ENCODE assay signal across 8 cellular contexts in genomic region chr7:48085433-48085791, GRCh38. TPM values are rescaled to one million over a fixed set of nuclear protein-coding genes. Genes with fewer than 3 reads are reported as not detected.
DNase-seq lines count a peak whose midpoint lies in the region; ATAC-seq lines count a peak whose summit lies in the region.

No MANE protein-coding gene starts in this region.

- H3K4me1 ChIP-seq in SJSA1 (replicated peaks) = peaks cover 78% of the 10 kb centered on the region
- H3K4me1 ChIP-seq in iPS-20b (ENCODE audit: insufficient read depth, low read length) = peaks cover 21% of the 10 kb centered on the region

- DNase-seq in A172 (ENCODE audit: low spot score) (peak; percentile 37), SJSA1 (ENCODE audit: low read depth in 1 of 2, low spot score in 2 of 2) (no peak), NCI-H1417 treated with DMSO at 0.1 percent for 48 hours (lab: John Stamatoyannopoulos, UW) (no peak), occipital lobe (lab: John Stamatoyannopoulos, UW) (no peak)

- peaks cover 14% of the 10 kb centered on the region for H3K36me3 ChIP-seq in SJSA1
- no peaks in the 10 kb centered on the region for H3K36me3 ChIP-seq in iPS-20b (ENCODE audit: insufficient read depth, low read depth, low read length)

- H3K9me3 ChIP-seq in SJSA1 (replicated peaks) (peaks cover 3% of the 10 kb centered on the region), iPS-20b (ENCODE audit: insufficient read depth, low read depth, low read length) (no peaks in the 10 kb centered on the region)

- H3K27me3 ChIP-seq in SJSA1 (replicated peaks) (no peaks in the 10 kb centered on the region), iPS-20b (ENCODE audit: insufficient read depth, low read length) (peaks cover 6% of the 10 kb centered on the region; the same call in 1 of the 2 replicates)

- ATAC-seq in GM21528 (IDR thresholded peaks at IDR 0.05; ENCODE audit: low FRiP score, unreplicated experiment) (peak; percentile 14), HG03039 (IDR thresholded peaks at IDR 0.05; ENCODE audit: unreplicated experiment) (no peak), HG03095 (IDR thresholded peaks at IDR 0.05; ENCODE audit: unreplicated experiment) (no peak)

- H3K9ac ChIP-seq in iPS-20b (ENCODE audit: low read depth, low read length) = no peak overlapping the region

- H3K27ac ChIP-seq in SJSA1 = peak overlapping the region; percentile 100
- H3K27ac ChIP-seq in iPS-20b (ENCODE audit: low read length) = peak overlapping the region; percentile 10

- H3K4me3 ChIP-seq in SJSA1 = no peak overlapping the region
- H3K4me3 ChIP-seq in iPS-20b (ENCODE audit: low read length) = no peak overlapping the region

RNA-seq across cellular contexts. Expression of gene UPP1, which starts 3.7 kb away (rescaled TPM):
- 13.3 and 21.5 TPM in 2 replicates for total RNA-seq in A172 (2014; rRNA removed; shearing (Covaris generic))
- 39.8 and 60.4 TPM in 2 replicates for total RNA-seq in SJSA1 (2014; rRNA removed; shearing (Covaris generic))
- total RNA-seq in occipital lobe = 1.4 TPM

RNA-seq across cellular contexts. Expression of gene C7orf57, which starts 50.1 kb away (rescaled TPM):
- 0.62 and 1.6 TPM in 2 replicates for total RNA-seq in A172 (2014; rRNA removed; shearing (Covaris generic))
- 0.34 and 3.8 TPM in 2 replicates for total RNA-seq in SJSA1 (2014; rRNA removed; shearing (Covaris generic))
- total RNA-seq in occipital lobe = 0.78 TPM

RNA-seq across cellular contexts. Expression of gene SUN3, which starts 56.5 kb away (rescaled TPM):
- total RNA-seq in A172 (2014; rRNA removed; shearing (Covaris generic)) = 4.5 and 7.9 TPM in 2 replicates
- total RNA-seq in SJSA1 (2014; rRNA removed; shearing (Covaris generic)) = 17.0 and 24.4 TPM in 2 replicates
- not detected for total RNA-seq in occipital lobe
